In genomic region chr7:29322023-29322712, GRCh38 we compare ENCODE assay signal across 18 cellular contexts.
"Had no signal": no experiment of that assay in that cellular context is flagged by ENCODE, and none has a peak within 500 bp of the region (broad histone marks: within the 10 kb centered on the region; RNA-seq: fewer than 3 reads in every experiment).

No MANE protein-coding gene starts in this region.

- H2AFZ ChIP-seq: hepatocyte, parathyroid adenoma had no signal

- H3K4me3 ChIP-seq: adrenal gland, hepatocyte, lower lobe of right lung, smooth muscle cell, thyroid gland had no signal

- H3K4me3 Mint-ChIP-seq: activated T-helper 1 cell treated with anti-CD3 and anti-CD28 coated beads, Interleukin-12 subunit alpha, Interleukin-12 subunit beta, Interleukin-2, Interleukin-4 antibody, amounts not matched to agents 30 ng/mL and 10 ng/mL and 1 ng/mL, durations not matched to agents 14 hours and 24 hours and 36 hours; natural killer cell; stimulated activated effector memory CD8-positive, alpha-beta T cell treated with anti-CD3 and anti-CD28 coated beads, Interleukin-12 subunit alpha, Interleukin-12 subunit beta, amount 100 ng/mL, for 72 hours had no signal

- H3K4me2 ChIP-seq: hepatocyte, smooth muscle cell had no signal

- H3K4me1 Mint-ChIP-seq: stimulated activated effector memory CD8-positive, alpha-beta T cell treated with anti-CD3 and anti-CD28 coated beads, Interleukin-12 subunit alpha, Interleukin-12 subunit beta, amount 100 ng/mL, for 72 hours had no signal

- H3K27ac ChIP-seq: adrenal gland, epithelial cell of prostate, hepatocyte, lower lobe of right lung, parathyroid adenoma, thyroid gland had no signal

- H3K4me1 ChIP-seq: parathyroid adenoma, thyroid gland had no signal

- H3K9me3 Mint-ChIP-seq: activated T-helper 1 cell treated with anti-CD3 and anti-CD28 coated beads, Interleukin-12 subunit alpha, Interleukin-12 subunit beta, Interleukin-2, Interleukin-4 antibody, amounts not matched to agents 30 ng/mL and 10 ng/mL and 1 ng/mL, durations not matched to agents 14 hours and 24 hours and 36 hours; natural killer cell; stimulated activated effector memory CD8-positive, alpha-beta T cell treated with anti-CD3 and anti-CD28 coated beads, Interleukin-12 subunit alpha, Interleukin-12 subunit beta, amount 100 ng/mL, for 72 hours had no signal

- H3K9ac ChIP-seq: parathyroid adenoma had no signal

- H3K79me2 ChIP-seq: hepatocyte, parathyroid adenoma had no signal

- H3K36me3 Mint-ChIP-seq: natural killer cell; stimulated activated effector memory CD8-positive, alpha-beta T cell treated with anti-CD3 and anti-CD28 coated beads, Interleukin-12 subunit alpha, Interleukin-12 subunit beta, amount 100 ng/mL, for 72 hours had no signal

- DNase-seq: activated CD4-positive, alpha-beta T cell treated with anti-CD3 and anti-CD28 coated beads, Interleukin-2, amount 50 U/mL, for 48 hours; activated gamma-delta T cell treated with Interleukin-2 at 50 U/mL for 16 hours; adrenal gland; dermis blood vessel endothelial cell; foreskin fibroblast; left colon; lower lobe of right lung; natural killer cell; stimulated activated CD4-positive, alpha-beta T cell treated with anti-CD3 and anti-CD28 coated beads, Interleukin-4, amount 100 ng/mL, for 24 hours; thyroid gland had no signal

- H3K27me3 ChIP-seq: adrenal gland, hepatocyte, thyroid gland had no signal

- ATAC-seq: activated naive CD4-positive, alpha-beta T cell treated with anti-CD3 and anti-CD28 coated beads, Interleukin-2, amount 50 U/mL, for 72 hours; left colon; lower lobe of right lung; natural killer cell; sciatic nerve; stimulated activated effector memory CD8-positive, alpha-beta T cell treated with anti-CD3 and anti-CD28 coated beads, Interleukin-12 subunit alpha, Interleukin-12 subunit beta, amount 100 ng/mL, for 72 hours had no signal

- H3K27ac Mint-ChIP-seq: activated naive CD4-positive, alpha-beta T cell treated with anti-CD3 and anti-CD28 coated beads, Interleukin-2, amount 50 U/mL, for 72 hours; activated T-helper 1 cell treated with anti-CD3 and anti-CD28 coated beads, Interleukin-12 subunit alpha, Interleukin-12 subunit beta, Interleukin-2, Interleukin-4 antibody, amounts not matched to agents 30 ng/mL and 10 ng/mL and 1 ng/mL, durations not matched to agents 14 hours and 24 hours and 36 hours; natural killer cell; stimulated activated effector memory CD8-positive, alpha-beta T cell treated with anti-CD3 and anti-CD28 coated beads, Interleukin-12 subunit alpha, Interleukin-12 subunit beta, amount 100 ng/mL, for 72 hours had no signal

- H3K36me3 ChIP-seq: adrenal gland, lower lobe of right lung, thyroid gland had no signal

- H3K9me3 ChIP-seq: adrenal gland, lower lobe of right lung, thyroid gland had no signal
